Comparison of ENCODE assay signal across 8 cellular contexts in genomic region chrX:155819966-155820491, GRCh38.
DNase-seq lines count a peak whose midpoint lies in the region; ATAC-seq and TF ChIP-seq lines count a peak whose summit lies in the region.

No MANE protein-coding gene starts in this region.

- no TSS peak for BruUV-seq in OCI-LY7 (replicated peaks; lab: Mats Ljungman, UMichigan)

- H3K79me2 ChIP-seq in OCI-LY7 (ENCODE audit: insufficient read depth, low read depth, low read length), result no peaks in the 10 kb centered on the region

- H3K4me3 ChIP-seq in OCI-LY7 (ENCODE audit: low read depth, low read length, poor library complexity, severe bottlenecking) (no peak overlapping the region), prostate gland (no peak overlapping the region)

- H3K4me1 ChIP-seq in OCI-LY7 (ENCODE audit: insufficient read depth, low read length, poor library complexity, severe bottlenecking) (no peaks in the 10 kb centered on the region), prostate gland (replicated peaks) (no peaks in the 10 kb centered on the region)

- intact Hi-C loops in OCI-LY7 (cut with micrococcal nuclease; ENCODE audit: unreplicated experiment), result loop anchor here (2.0 kb wide), 1 partner anchor 839 kb away; no protein-coding TSS in a partner anchor
- intact Hi-C loops in prostate gland (cut with DNase I), result no loop called here

- no peaks in the 10 kb centered on the region for H3K27me3 ChIP-seq in prostate gland (replicated peaks; ENCODE audit: insufficient read depth)

- H4K20me1 ChIP-seq in OCI-LY7 (ENCODE audit: insufficient read depth, low read length), result no peaks in the 10 kb centered on the region

- TF ChIP-seq POLR2A in prostate gland (IDR thresholded peaks at IDR 0.05), result no peak

- peak; percentile 41 for TF ChIP-seq CTCF in GM10248 (IDR thresholded peaks at IDR 0.05; ENCODE audit: control extremely low read depth, extremely low read depth, low read depth, missing control alignments)
- peak; percentile 75 for TF ChIP-seq CTCF in OCI-LY7 (conservative IDR thresholded peaks at IDR 0.05; ENCODE audit: low read length)
- peak in 3 of 4 experiments; percentile 43 to 62 (median 52) for TF ChIP-seq CTCF in prostate gland (IDR thresholded peaks at IDR 0.05)

- H3K36me3 ChIP-seq in OCI-LY7 (ENCODE audit: insufficient read depth, low read length) (no peaks in the 10 kb centered on the region), prostate gland (no peaks in the 10 kb centered on the region)

- H3K27ac ChIP-seq in OCI-LY7 (ENCODE audit: low read depth, low read length, poor library complexity, severe bottlenecking), result no peak overlapping the region
- no peak overlapping the region for H3K27ac ChIP-seq in prostate gland

- WGBS in prostate gland, result 46% methylated on average over 3 of the region's 3 CpGs

- DNase-seq in GM10248 (ENCODE audit: extremely low spot score), result peak; percentile 33
- peak; percentile 65 to 66 for DNase-seq in Kasumi-1 (lab: John Stamatoyannopoulos, UW)
- DNase-seq in OCI-LY7 (ENCODE audit: low spot score), result peak; percentile 51
- DNase-seq in activated T-helper 1 cell treated with Interleukin-2 at 50 U/mL for 16 hours (ENCODE audit: low read depth), result peak; percentile 7
- peak; percentile 39 for DNase-seq in glomerular endothelial cell (ENCODE audit: extremely low read depth, low read depth, low spot score)
- peak; percentile 58 for DNase-seq in prostate gland (ENCODE audit: low spot score)

- no peak overlapping the region for H2AFZ ChIP-seq in OCI-LY7 (ENCODE audit: low read length)

- H3K4me2 ChIP-seq in OCI-LY7 (ENCODE audit: low read length), result no peak overlapping the region

- H3K9me3 ChIP-seq in OCI-LY7 (ENCODE audit: low read length) (no peaks in the 10 kb centered on the region), prostate gland (no peaks in the 10 kb centered on the region)

- CTCF ChIA-PET in GM10248 (lab: Yijun Ruan, JAX) (no interaction called here), OCI-LY7 (lab: Charles Lee; ENCODE audit: unreplicated experiment) (no interaction called here)

- POLR2A ChIA-PET in GM10248 (lab: Yijun Ruan, JAX) (no interaction called here), OCI-LY7 (lab: Charles Lee) (no interaction called here)

- ATAC-seq in HG02885 (IDR thresholded peaks at IDR 0.05; ENCODE audit: poor library complexity, unreplicated experiment) (no peak), GM21515 (IDR thresholded peaks at IDR 0.05; ENCODE audit: unreplicated experiment) (no peak)

- H3K9me2 ChIP-seq in OCI-LY7 (ENCODE audit: insufficient read depth, low read length), result no peaks in the 10 kb centered on the region

Comparison
In these comparisons a context has a peak if more than half of its experiments do, and no peak if none do; other contexts are left out.
1. DNase-seq: peak in every context shown above with its lines; median percentile 66 in Kasumi-1; 58 in prostate gland; 51 in OCI-LY7; 39 in glomerular endothelial cell; 33 in GM10248; 7 in activated T-helper 1 cell treated with Interleukin-2 at 50 U/mL for 16 hours.